Comparison of ENCODE assay signal across 26 cellular contexts in genomic region chr2:239118264-239118663, GRCh38.
DNase-seq lines count a peak whose midpoint lies in the region; ATAC-seq and TF ChIP-seq lines count a peak whose summit lies in the region.
"Had no signal": no experiment of that assay in that cellular context is flagged by ENCODE, and none has a peak within 500 bp of the region (broad histone marks: within the 10 kb centered on the region; RNA-seq: fewer than 3 reads in every experiment).

No MANE protein-coding gene starts in this region.

- no peaks in the 10 kb centered on the region for H3K27me3 ChIP-seq in mammary epithelial cell (ENCODE audit: insufficient read depth, low read length)
- no peaks in the 10 kb centered on the region for H3K27me3 ChIP-seq in stomach
- H3K27me3 ChIP-seq: gastrocnemius medialis, uterus had no signal

- intact Hi-C loops in mammary epithelial cell (cut with micrococcal nuclease): loop anchor here (10.0 kb wide), 1 partner anchor 287 kb away; the partner anchor contains the start of gene HDAC4
- intact Hi-C loops in stomach (cut with DNase I; ENCODE audit: low total_unique reads): no loop called here

- peak overlapping the region; percentile 53 for H2AFZ ChIP-seq in mammary epithelial cell (ENCODE audit: low read depth, low read length)
- H2AFZ ChIP-seq: PC-9 had no signal

- H3K9me3 ChIP-seq in mammary epithelial cell (replicated peaks; ENCODE audit: insufficient read depth, low read length) (no peaks in the 10 kb centered on the region), stomach (no peaks in the 10 kb centered on the region)
- H3K9me3 ChIP-seq: gastrocnemius medialis, lower lobe of right lung, thoracic aorta, uterus had no signal

- H3K27ac Mint-ChIP-seq in activated naive CD4-positive, alpha-beta T cell treated with anti-CD3 and anti-CD28 coated beads, Interleukin-2, amount 50 U/mL, for 72 hours: peak overlapping the region; percentile 37 to 67
- H3K27ac Mint-ChIP-seq: T-helper 1 cell treated with Interleukin-12 subunit alpha and Interleukin-12 subunit beta and Interleukin-4 antibody, amounts not matched to agents 30 μg/mL and 1 μg/mL, for 36 hours had no signal

- peak overlapping the region; percentile 67 for H3K4me2 ChIP-seq in mammary epithelial cell (ENCODE audit: insufficient read depth, low read depth, low read length)
- H3K4me2 ChIP-seq: PC-9 had no signal

- TF ChIP-seq POLR2A in stomach (IDR thresholded peaks at IDR 0.05): no peak

- no peak for DNase-seq in activated naive CD4-positive, alpha-beta T cell treated with anti-CD3 and anti-CD28 coated beads, Interleukin-2, amount 50 U/mL, for 72 hours (ENCODE audit: low spot score in 2 of 2)
- DNase-seq in activated naive CD4-positive, alpha-beta T cell treated with anti-CD3 and anti-CD28 coated beads, Interleukin-2, amount 50 U/mL, for 16 hours: no peak
- peak; percentile 44 for DNase-seq in G401 (ENCODE audit: low spot score)
- DNase-seq in mammary epithelial cell: no peak
- no peak for DNase-seq in stomach
- no peak for DNase-seq in RKO (ENCODE audit: low spot score)
- no peak for DNase-seq in caudate nucleus (lab: John Stamatoyannopoulos, UW)
- DNase-seq in pons (ENCODE audit: low spot score): no peak
- DNase-seq: activated CD4-positive, alpha-beta T cell treated with anti-CD3 and anti-CD28 coated beads, Interleukin-2, amount 50 U/mL, for 4 hours; activated CD8-positive, alpha-beta memory T cell treated with anti-CD3 and anti-CD28 coated beads, Interleukin-2, amount 50 U/mL, for 48 hours; DMS53; gastrocnemius medialis; lower lobe of right lung; NCI-H1105 treated with DMSO at 0.1 percent for 48 hours; NCI-H1930; NCI-H2171 treated with DMSO at 0.1 percent for 48 hours; NCI-H510A treated with DMSO at 0.1 percent for 48 hours; PC-9; stimulated activated naive CD8-positive, alpha-beta T cell treated with anti-CD3 and anti-CD28 coated beads, Interleukin-15, Interleukin-2, amounts not matched to agents 100 U/mL and 50 U/mL, for 24 hours; uterus had no signal

- H3K4me3 ChIP-seq in mammary epithelial cell (replicated peaks in 1 of 3; ENCODE audit: insufficient read depth in 1 of 3, low read depth in 2 of 3, low read length in 3 of 3) (peak overlapping the region in 1 of 3 experiments; percentile 33), stomach (no peak overlapping the region)
- H3K4me3 ChIP-seq: gastrocnemius medialis, K562, lower lobe of right lung, PC-9, skin epidermis, thoracic aorta, uterus had no signal

- H3K36me3 ChIP-seq in mammary epithelial cell (ENCODE audit: insufficient read depth, low read length) (no peaks in the 10 kb centered on the region), stomach (peaks cover 0 to 18% (median 9%) of the 10 kb centered on the region in 4 donors)
- H3K36me3 ChIP-seq: thoracic aorta, uterus had no signal

- TF ChIP-seq CTCF in mammary epithelial cell (conservative IDR thresholded peaks at IDR 0.05 in 1 of 2, IDR thresholded peaks at IDR 0.05 in 1 of 2; ENCODE audit: extremely low read depth in 1 of 2, insufficient read depth in 1 of 2, low read depth in 1 of 2, low read length in 2 of 2) (peak; percentile 16 to 54), stomach (IDR thresholded peaks at IDR 0.05) (no peak)

- dilution Hi-C loops in mammary epithelial cell (cut with HindIII; ENCODE audit: low sequenced_read_pairs): no loop called here

- H3K4me1 ChIP-seq in mammary epithelial cell (ENCODE audit: insufficient read depth, low read length): peaks cover 15% of the 10 kb centered on the region
- H3K4me1 ChIP-seq in stomach: peaks cover 14 to 48% (median 24%) of the 10 kb centered on the region in 4 donors

- no peaks in the 10 kb centered on the region for H3K79me2 ChIP-seq in mammary epithelial cell (ENCODE audit: insufficient read depth, low read length)

- no peaks in the 10 kb centered on the region for H4K20me1 ChIP-seq in mammary epithelial cell (ENCODE audit: insufficient read depth, low read length)

- BruUV-seq in mammary epithelial cell (replicated peaks; lab: Mats Ljungman, UMichigan): no TSS peak

- no peak for ATAC-seq in activated naive CD4-positive, alpha-beta T cell treated with anti-CD3 and anti-CD28 coated beads, Interleukin-2, amount 50 U/mL, for 72 hours
- ATAC-seq: gastrocnemius medialis, K562, lower lobe of right lung, Right ventricle myocardium inferior, SK-N-SH treated with all-trans-retinoic acid at 6 μM for 48 hours had no signal

- H3K9me3 Mint-ChIP-seq in activated naive CD4-positive, alpha-beta T cell treated with anti-CD3 and anti-CD28 coated beads, Interleukin-2, amount 50 U/mL, for 72 hours: no peaks in the 10 kb centered on the region
- H3K9me3 Mint-ChIP-seq: T-helper 1 cell treated with Interleukin-12 subunit alpha and Interleukin-12 subunit beta and Interleukin-4 antibody, amounts not matched to agents 30 μg/mL and 1 μg/mL, for 36 hours had no signal

- WGBS in mammary epithelial cell (ENCODE audit: low coverage, missing lambda C conversion rate): 6% methylated on average over 18 of the region's 26 CpGs
- WGBS in stomach, 5 donors: 89 to 96% (median 94%) methylated on average over 26 of the region's 26 CpGs

- TF ChIP-seq EP300 in stomach (IDR thresholded peaks at IDR 0.05): peak; percentile 65

- in situ Hi-C loops in G401 (cut with HindIII; ENCODE audit: low sequenced_read_pairs): no loop called here
- in situ Hi-C loops in mammary epithelial cell (cut with MboI; ENCODE audit: low sequenced_read_pairs in 2 of 2): no loop called here

- no peak overlapping the region for H3K9ac ChIP-seq in mammary epithelial cell (ENCODE audit: insufficient read depth, low read length)

- H3K27ac ChIP-seq in mammary epithelial cell (ENCODE audit: insufficient read depth, low read depth, low read length) (no peak overlapping the region), stomach (peak overlapping the region in 1 of 5 donors; percentile 45), caudate nucleus (ENCODE audit: low read depth, low read length) (no peak overlapping the region)
- H3K27ac ChIP-seq: gastrocnemius medialis, lower lobe of right lung, PC-9, skin epidermis, thoracic aorta, uterus had no signal

- CTCF ChIA-PET in mammary epithelial cell (lab: Charles Lee; ENCODE audit: low non-redundant PET): no interaction called here

- no peaks in the 10 kb centered on the region for H3K36me3 Mint-ChIP-seq in activated naive CD4-positive, alpha-beta T cell treated with anti-CD3 and anti-CD28 coated beads, Interleukin-2, amount 50 U/mL, for 72 hours

Comparison
In these comparisons a context has a peak if more than half of its experiments do, and no peak if none do; other contexts are left out.
1. CTCF ChIP-seq: peak in mammary epithelial cell (2 of 2); none in stomach (0 of 7).